17 cellular contexts compared by ENCODE assay signal in genomic region chr1:80882552-80882951, GRCh38.
DNase-seq lines count a peak whose midpoint lies in the region; ATAC-seq, FAIRE-seq and TF ChIP-seq lines count a peak whose summit lies in the region.
"Had no signal": no experiment of that assay in that cellular context is flagged by ENCODE, and none has a peak within 500 bp of the region (broad histone marks: within the 10 kb centered on the region; RNA-seq: fewer than 3 reads in every experiment).

No MANE protein-coding gene starts in this region.

- H3K4me2 ChIP-seq in HepG2 (ENCODE audit: low read depth, low read length), result no peak overlapping the region

- BruUV-seq in HepG2 (replicated peaks; lab: Mats Ljungman, UMichigan), result no TSS peak

- in situ Hi-C loops in HepG2 (cut with HindIII; ENCODE audit: extremely low pct_ligation_motif_present, low pct_unique_long_range_greater_than_20kb), result no loop called here

- FAIRE-seq in HepG2 (lab: Jason Lieb, UNC), result no peak
- FAIRE-seq: K562 had no signal

- no peak overlapping the region for H3K4me3 Mint-ChIP-seq in activated naive CD4-positive, alpha-beta T cell treated with anti-CD3 and anti-CD28 coated beads, Interleukin-2, amount 10 ng/mL, durations not matched to agents 7 days and 5 days
- H3K4me3 Mint-ChIP-seq: endodermal cell, HFFc6 had no signal

- peak; percentile 78 for ATAC-seq in HepG2
- ATAC-seq in Right ventricle myocardium inferior, result no peak
- no peak for ATAC-seq in HG03565 (IDR thresholded peaks at IDR 0.05; ENCODE audit: unreplicated experiment)
- ATAC-seq: activated CD4-positive, CD25-positive, alpha-beta regulatory T cell treated with anti-CD3 and anti-CD28 coated beads, Interleukin-2, amount 50 U/mL, for 24 hours; K562; stimulated activated naive CD8-positive, alpha-beta T cell treated with anti-CD3 and anti-CD28 coated beads, Interleukin-15, Interleukin-2, amounts not matched to agents 100 U/mL and 50 U/mL, for 24 hours had no signal

- no peak for TF ChIP-seq POLR2A in HepG2 (IDR thresholded peaks at IDR 0.05; ENCODE audit: insufficient read depth in 1 of 2, low read depth in 2 of 2, low read length in 2 of 2)

- no peaks in the 10 kb centered on the region for H3K27me3 ChIP-seq in HepG2 (ENCODE audit: control insufficient read depth in 1 of 2, insufficient read depth in 2 of 2, low read length in 2 of 2)

- H4K20me1 ChIP-seq in HepG2 (ENCODE audit: insufficient read depth, low read length), result no peaks in the 10 kb centered on the region

- H3K27ac ChIP-seq in HepG2 (ENCODE audit: extremely low read length, insufficient read depth, low read length), result no peak overlapping the region

- no peaks in the 10 kb centered on the region for H3K36me3 Mint-ChIP-seq in activated naive CD4-positive, alpha-beta T cell treated with anti-CD3 and anti-CD28 coated beads, Interleukin-2, amount 10 ng/mL, durations not matched to agents 7 days and 5 days

- CTCF ChIA-PET in HepG2 (lab: Yijun Ruan, JAX; ENCODE audit: low intra/inter-chr PET ratio, low total read pairs), result no interaction called here
- CTCF ChIA-PET in activated naive CD4-positive, alpha-beta T cell treated with anti-CD3 and anti-CD28 coated beads, Interleukin-2, amount 10 ng/mL, durations not matched to agents 7 days and 5 days (lab: Charles Lee), result no interaction called here

- H3K36me3 ChIP-seq in HepG2 (replicated peaks in 1 of 2; ENCODE audit: control insufficient read depth in 1 of 2, insufficient read depth in 2 of 2, low read length in 2 of 2), result no peaks in the 10 kb centered on the region

- H3K27ac Mint-ChIP-seq in activated naive CD4-positive, alpha-beta T cell treated with anti-CD3 and anti-CD28 coated beads, Interleukin-2, amount 10 ng/mL, durations not matched to agents 7 days and 5 days, result no peak overlapping the region
- H3K27ac Mint-ChIP-seq: endodermal cell, HFFc6 had no signal

- H3K27me3 Mint-ChIP-seq in activated naive CD4-positive, alpha-beta T cell treated with anti-CD3 and anti-CD28 coated beads, Interleukin-2, amount 10 ng/mL, durations not matched to agents 7 days and 5 days, result no peaks in the 10 kb centered on the region

- H3K4me1 ChIP-seq in HepG2 (ENCODE audit: insufficient read depth, low read length), result peaks cover 8% of the 10 kb centered on the region

- POLR2A ChIA-PET in HepG2 (lab: Yijun Ruan, JAX), result no interaction called here

- no peak overlapping the region for H3K9ac ChIP-seq in HepG2 (ENCODE audit: insufficient read depth, low read depth, low read length)

- no peak overlapping the region for H3K4me3 ChIP-seq in HepG2 (replicated peaks in 1 of 3; ENCODE audit: insufficient read depth in 1 of 3, low read depth in 2 of 3, low read length in 3 of 3)
- H3K4me3 ChIP-seq: K562 had no signal

- intact Hi-C loops in HepG2 (cut with micrococcal nuclease; ENCODE audit: unreplicated experiment) (no loop called here), Right ventricle myocardium inferior (cut with DNase I) (no loop called here)

- no peak for TF ChIP-seq CTCF in HepG2 (CRISPR knock-in tag; IDR thresholded peaks at IDR 0.05)

- H2AFZ ChIP-seq in HepG2 (ENCODE audit: low read length), result no peak overlapping the region

- DNase-seq in AG20443 (ENCODE audit: low spot score) (peak; percentile 14), dermis blood vessel endothelial cell (peak; percentile 49), HepG2 (ENCODE audit: low spot score) (peak; percentile 72), Right ventricle myocardium inferior (ENCODE audit: missing footprints) (no peak), NCI-H446 treated with DMSO at 0.1 percent for 48 hours (lab: John Stamatoyannopoulos, UW) (no peak)
- DNase-seq in activated naive CD4-positive, alpha-beta T cell treated with anti-CD3 and anti-CD28 coated beads, Interleukin-2, amount 10 ng/mL, durations not matched to agents 7 days and 5 days, result no peak
- DNase-seq: AML-193; endodermal cell; HFFc6; NCI-H146; NCI-H82; stimulated activated CD4-positive, alpha-beta T cell treated with anti-CD3 and anti-CD28 coated beads, Interleukin-4, amount 100 ng/mL, for 24 hours; stimulated activated naive CD8-positive, alpha-beta T cell treated with anti-CD3 and anti-CD28 coated beads, Interleukin-15, Interleukin-2, amounts not matched to agents 100 U/mL and 50 U/mL, for 24 hours had no signal

- H3K79me2 ChIP-seq in HepG2 (ENCODE audit: insufficient read depth, low read length), result no peaks in the 10 kb centered on the region

- TF ChIP-seq EP300 in Ishikawa (IDR thresholded peaks at IDR 0.05; ENCODE audit: borderline replicate concordance) (no peak), HepG2 (IDR thresholded peaks at IDR 0.05; ENCODE audit: low read depth in 2 of 2, low read length in 2 of 2) (peak in 1 of 2 experiments; percentile 57; a peak in 2 of 4 replicates), HepG2 (CRISPR knock-in tag; IDR thresholded peaks at IDR 0.05; ENCODE audit: borderline replicate concordance) (no peak)

- TF ChIP-seq RAD21 in Ishikawa (IDR thresholded peaks at IDR 0.05; ENCODE audit: low read depth), result no peak
- TF ChIP-seq RAD21 in HepG2 (CRISPR knock-in tag; IDR thresholded peaks at IDR 0.05), result no peak

- peaks cover 8% of the 10 kb centered on the region for H3K9me3 Mint-ChIP-seq in activated naive CD4-positive, alpha-beta T cell treated with anti-CD3 and anti-CD28 coated beads, Interleukin-2, amount 10 ng/mL, durations not matched to agents 7 days and 5 days
- H3K9me3 Mint-ChIP-seq: endodermal cell had no signal

- peaks cover 56% of the 10 kb centered on the region for H3K9me3 ChIP-seq in HepG2 (ENCODE audit: low read length)

- no peaks in the 10 kb centered on the region for H3K4me1 Mint-ChIP-seq in activated naive CD4-positive, alpha-beta T cell treated with anti-CD3 and anti-CD28 coated beads, Interleukin-2, amount 10 ng/mL, durations not matched to agents 7 days and 5 days

- 1% methylated on average over 3 of the region's 3 CpGs for WGBS in HepG2 (ENCODE audit: low lambda C conversion rate)

TF ChIP-seq in Ishikawa, 13 proteins besides CTCF, POLR2A, EP300 and RAD21:
- no peak for TF ChIP-seq FOXM1 (IDR thresholded peaks at IDR 0.05; ENCODE audit: borderline replicate concordance, low read depth)
- no peak for TF ChIP-seq MAX (IDR thresholded peaks at IDR 0.05)
- no peak for TF ChIP-seq USF1 (IDR thresholded peaks at IDR 0.05)
- no peak for TF ChIP-seq EGR1 (IDR thresholded peaks at IDR 0.05)
- TF ChIP-seq TCF12 (IDR thresholded peaks at IDR 0.05; ENCODE audit: low read depth), result no peak
- TF ChIP-seq TEAD4 (IDR thresholded peaks at IDR 0.05), result 0 out of 2 replicates have a peak, but pooled peaks have one; percentile 11
- no peak for TF ChIP-seq CEBPB (IDR thresholded peaks at IDR 0.05)

TF ChIP-seq in HepG2, 621 proteins besides CTCF, POLR2A, EP300 and RAD21 (continues in another document):
- TF ChIP-seq NCOA2 (CRISPR knock-in tag; IDR thresholded peaks at IDR 0.05) (peak; percentile 62), TEAD3 (CRISPR knock-in tag; optimal IDR thresholded peaks at IDR 0.05; ENCODE audit: borderline replicate concordance) (peak; percentile 66), FOXA3 (CRISPR knock-in tag; IDR thresholded peaks at IDR 0.05) (peak; percentile 44), NFRKB (IDR thresholded peaks at IDR 0.05) (no peak), RARA (CRISPR knock-in tag; IDR thresholded peaks at IDR 0.05) (peak; percentile 81), MYNN (CRISPR knock-in tag; IDR thresholded peaks at IDR 0.05; ENCODE audit: low read depth) (no peak), AHDC1 (CRISPR knock-in tag; IDR thresholded peaks at IDR 0.05; ENCODE audit: borderline replicate concordance) (peak; percentile 75; the same call in 1 of the 2 replicates), ZNF441 (CRISPR knock-in tag; IDR thresholded peaks at IDR 0.05; ENCODE audit: borderline replicate concordance) (no peak), FOSL2 (CRISPR knock-in tag; IDR thresholded peaks at IDR 0.05) (peak; percentile 59; the same call in 1 of the 2 replicates)

Comparison
In these comparisons a context has a peak if more than half of its experiments do, and no peak if none do; other contexts are left out.
1. DNase-seq: peak in AG20443 (single experiment), dermis blood vessel endothelial cell (single experiment) and HepG2 (single experiment); none in Right ventricle myocardium inferior (single experiment), activated naive CD4-positive, alpha-beta T cell treated with anti-CD3 and anti-CD28 coated beads, Interleukin-2, amount 10 ng/mL, durations not matched to agents 7 days and 5 days (single experiment) and NCI-H446 treated with DMSO at 0.1 percent for 48 hours (single experiment).